In the genomic region with DNA sequence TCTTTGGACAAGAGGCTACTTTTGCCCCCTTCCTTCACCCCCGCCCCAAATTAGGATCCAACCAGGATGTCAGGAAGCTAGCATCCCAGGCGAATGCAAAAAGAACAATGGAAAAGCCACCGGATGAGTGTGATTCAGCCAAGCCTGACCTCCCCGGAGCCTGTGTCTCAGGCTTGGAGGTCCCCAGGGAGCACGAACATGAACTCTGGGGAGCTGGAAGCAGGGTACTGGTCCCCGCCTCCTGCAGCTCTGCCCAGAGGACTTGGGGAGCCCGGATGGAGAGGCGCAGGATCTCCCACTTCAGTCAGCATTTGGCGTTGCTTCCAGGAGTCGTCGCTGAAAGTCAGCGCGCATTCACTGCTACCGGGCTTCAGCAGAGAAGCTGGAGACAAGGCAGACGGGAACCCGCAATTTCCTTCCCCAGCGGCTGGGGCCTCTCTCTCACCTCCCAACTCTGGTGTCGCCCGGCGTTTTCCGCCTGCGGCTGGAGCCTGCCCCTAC, we compare ENCODE assay signal across 20 cellular contexts. TPM values are rescaled to one million over a fixed set of nuclear protein-coding genes. Genes with fewer than 3 reads are reported as not detected.
A peak's percentile ranks its signal among the peaks of the same experiment; 100 is the strongest.
DNase-seq lines count a peak whose midpoint lies in the region; ATAC-seq and TF ChIP-seq lines count a peak whose summit lies in the region.
"Had no signal": no experiment of that assay in that cellular context is flagged by ENCODE, and none has a peak within 500 bp of the region (broad histone marks: within the 10 kb centered on the region; RNA-seq: fewer than 3 reads in every experiment).

No MANE protein-coding gene starts in this region.

- peaks cover 85% of the 10 kb centered on the region for H3K27me3 Mint-ChIP-seq in activated CD4-positive, alpha-beta T cell treated with anti-CD3 and anti-CD28 coated beads, Interleukin-2, amount 10 ng/mL, durations not matched to agents 24 days and 14 days

- no peak for ATAC-seq in HG02678 (IDR thresholded peaks at IDR 0.05; ENCODE audit: unreplicated experiment)
- ATAC-seq: activated T-helper 17 cell treated with anti-CD3 and anti-CD28 coated beads, Interleukin-2, amount 50 U/mL, for 72 hours; left lung; stimulated activated naive CD8-positive, alpha-beta T cell treated with anti-CD3 and anti-CD28 coated beads, Interleukin-15, amount 100 ng/mL, for 72 hours had no signal

- no peaks in the 10 kb centered on the region for H3K36me3 ChIP-seq in suprapubic skin
- H3K36me3 ChIP-seq: ascending aorta, left lung had no signal

- TF ChIP-seq POLR2A in suprapubic skin (IDR thresholded peaks at IDR 0.05) = no peak

- WGBS in suprapubic skin = 50% methylated on average over 17 of the region's 22 CpGs

- H3K27ac ChIP-seq in suprapubic skin = peak overlapping the region; percentile 84
- H3K27ac ChIP-seq: ascending aorta, left lung had no signal

- TF ChIP-seq CTCF in suprapubic skin (IDR thresholded peaks at IDR 0.05) = no peak

- peaks cover 100% of the 10 kb centered on the region for H3K27me3 ChIP-seq in suprapubic skin

- peak overlapping the region; percentile 35 for H3K27ac Mint-ChIP-seq in activated CD4-positive, alpha-beta T cell treated with anti-CD3 and anti-CD28 coated beads, Interleukin-2, amount 10 ng/mL, durations not matched to agents 24 days and 14 days
- H3K27ac Mint-ChIP-seq: activated T-helper 17 cell treated with anti-CD3 and anti-CD28 coated beads, Interleukin-2, amount 50 U/mL, for 72 hours; CD8-positive, alpha-beta memory T cell; stimulated activated naive CD8-positive, alpha-beta T cell treated with anti-CD3 and anti-CD28 coated beads, Interleukin-15, amount 100 ng/mL, for 72 hours had no signal

- no peak for TF ChIP-seq EP300 in suprapubic skin (IDR thresholded peaks at IDR 0.05)

- peaks cover 37% of the 10 kb centered on the region for H3K4me1 ChIP-seq in suprapubic skin

- H3K9me3 ChIP-seq in suprapubic skin = no peaks in the 10 kb centered on the region
- H3K9me3 ChIP-seq: ascending aorta, left lung had no signal

- H3K4me1 Mint-ChIP-seq in activated CD4-positive, alpha-beta T cell treated with anti-CD3 and anti-CD28 coated beads, Interleukin-2, amount 10 ng/mL, durations not matched to agents 24 days and 14 days = peaks cover 7% of the 10 kb centered on the region
- H3K4me1 Mint-ChIP-seq: activated T-helper 17 cell treated with anti-CD3 and anti-CD28 coated beads, Interleukin-2, amount 50 U/mL, for 72 hours had no signal

- DNase-seq in activated CD4-positive, alpha-beta T cell treated with anti-CD3 and anti-CD28 coated beads, Interleukin-2, amount 10 ng/mL, durations not matched to agents 24 days and 14 days = no peak
- DNase-seq in activated CD4-positive, alpha-beta T cell treated with anti-CD3 and anti-CD28 coated beads for 4 hours = no peak
- DNase-seq in cerebellar cortex (ENCODE audit: low spot score) (peak; percentile 11), left kidney (ENCODE audit: low read depth, low spot score) (peak; percentile 55), suprapubic skin (ENCODE audit: low spot score in 2 of 2) (no peak), NCI-H2029 (lab: John Stamatoyannopoulos, UW) (no peak), activated gamma-delta T cell treated with Interleukin-2 at 50 U/mL for 16 hours (no peak)
- DNase-seq: 8988T; activated CD4-positive, alpha-beta T cell treated with anti-CD3 and anti-CD28 coated beads, Interleukin-2, amount 50 U/mL, for 4 hours; CD8-positive, alpha-beta memory T cell; effector CD8-positive, alpha-beta T cell; GF-D8; left lung; naive B cell; stimulated activated naive CD8-positive, alpha-beta T cell treated with anti-CD3 and anti-CD28 coated beads, Interleukin-15, amount 100 ng/mL, for 72 hours had no signal

- no peak overlapping the region for H3K4me3 ChIP-seq in suprapubic skin
- H3K4me3 ChIP-seq: ascending aorta, K562, left lung had no signal

- no peak overlapping the region for H3K4me3 Mint-ChIP-seq in activated CD4-positive, alpha-beta T cell treated with anti-CD3 and anti-CD28 coated beads, Interleukin-2, amount 10 ng/mL, durations not matched to agents 24 days and 14 days
- H3K4me3 Mint-ChIP-seq: activated T-helper 17 cell treated with anti-CD3 and anti-CD28 coated beads, Interleukin-2, amount 50 U/mL, for 72 hours; stimulated activated naive CD8-positive, alpha-beta T cell treated with anti-CD3 and anti-CD28 coated beads, Interleukin-15, amount 100 ng/mL, for 72 hours had no signal

- peaks cover 33% of the 10 kb centered on the region for H3K9me3 Mint-ChIP-seq in activated CD4-positive, alpha-beta T cell treated with anti-CD3 and anti-CD28 coated beads, Interleukin-2, amount 10 ng/mL, durations not matched to agents 24 days and 14 days

- intact Hi-C loops in activated CD4-positive, alpha-beta T cell treated with anti-CD3 and anti-CD28 coated beads, Interleukin-2, amount 10 ng/mL, durations not matched to agents 24 days and 14 days (cut with micrococcal nuclease) = no loop called here

- H3K36me3 Mint-ChIP-seq in activated CD4-positive, alpha-beta T cell treated with anti-CD3 and anti-CD28 coated beads, Interleukin-2, amount 10 ng/mL, durations not matched to agents 24 days and 14 days (ENCODE audit: low read depth) = peaks cover 12% of the 10 kb centered on the region

RNA-seq across cellular contexts. Expression of a gene that starts 1.8 kb away (rescaled TPM):
- total RNA-seq in activated CD4-positive, alpha-beta T cell treated with anti-CD3 and anti-CD28 coated beads, Interleukin-2, amount 10 ng/mL, durations not matched to agents 24 days and 14 days = not detected in 2 replicates
- total RNA-seq in suprapubic skin = 10 to 100 TPM in 1 of 4 donors, 1 to 10 TPM in 3; 3.3 to 10.8 (median 3.5) TPM
- total RNA-seq: activated T-helper 17 cell treated with anti-CD3 and anti-CD28 coated beads, Interleukin-2, amount 50 U/mL, for 72 hours; CD8-positive, alpha-beta memory T cell; T-helper 2 cell treated with Interferon-gamma antibody and Interleukin-4, amounts not matched to agents 100 ng/mL and 5 ng/mL, for 36 hours had no signal

Comparison
In these comparisons a context has a peak if more than half of its experiments do, and no peak if none do; other contexts are left out.
1. DNase-seq: peak in cerebellar cortex (single experiment) and left kidney (single experiment); none in activated CD4-positive, alpha-beta T cell treated with anti-CD3 and anti-CD28 coated beads, Interleukin-2, amount 10 ng/mL, durations not matched to agents 24 days and 14 days (single experiment), activated CD4-positive, alpha-beta T cell treated with anti-CD3 and anti-CD28 coated beads for 4 hours (0 of 2), suprapubic skin (0 of 2), NCI-H2029 (single experiment) and activated gamma-delta T cell treated with Interleukin-2 at 50 U/mL for 16 hours (single experiment).